Comparison of ENCODE assay signal across 9 cellular contexts in the genomic region with DNA sequence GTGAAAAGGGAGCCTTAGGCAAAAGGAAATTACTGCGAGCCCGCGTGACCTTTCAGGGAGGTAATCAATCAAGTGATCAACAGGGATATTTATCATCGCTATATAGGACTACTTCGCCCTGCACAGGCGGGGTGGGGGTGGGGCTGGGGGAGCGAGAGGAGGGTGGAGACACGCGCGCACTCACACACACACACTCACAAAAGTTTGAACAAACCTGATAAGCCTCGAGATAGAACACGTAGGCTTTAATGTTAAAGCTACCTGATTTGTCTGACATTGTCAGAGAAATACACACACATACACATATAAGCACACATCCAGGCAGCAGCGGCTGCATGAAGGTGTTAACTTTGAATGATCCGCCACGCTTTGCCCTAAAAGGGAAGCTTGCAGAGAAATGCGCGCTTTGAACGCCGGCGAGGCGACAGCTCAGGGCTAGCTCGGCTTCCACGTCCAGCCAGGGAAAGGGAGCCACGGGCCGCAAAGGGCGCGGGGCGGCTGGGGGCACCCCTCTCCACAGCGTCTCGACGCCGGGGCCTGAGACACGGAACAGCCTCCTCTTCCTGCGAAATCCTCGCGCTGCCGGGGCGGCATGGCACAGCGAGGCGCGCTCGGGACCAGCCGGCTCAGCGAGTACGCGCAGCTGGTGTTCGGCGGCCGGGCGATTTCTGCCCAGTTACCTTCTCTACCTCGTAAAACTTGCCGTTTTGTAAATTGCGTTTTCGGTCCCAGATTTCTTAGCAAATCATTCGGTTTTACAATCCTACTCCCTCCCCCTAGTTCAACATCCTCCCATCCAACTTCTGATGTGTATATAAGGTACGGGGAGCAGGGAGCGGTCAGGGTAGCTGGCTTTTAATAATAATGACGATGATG. TPM values are rescaled to one million over a fixed set of nuclear protein-coding genes. Genes with fewer than 3 reads are reported as not detected.
DNase-seq lines count a peak whose midpoint lies in the region; ATAC-seq lines count a peak whose summit lies in the region.
"Had no signal": no experiment of that assay in that cellular context is flagged by ENCODE, and none has a peak within 500 bp of the region (broad histone marks: within the 10 kb centered on the region; RNA-seq: fewer than 3 reads in every experiment).

No MANE protein-coding gene starts in this region.

- WGBS in iPS DF 6.9 (ENCODE audit: insufficient coverage, insufficient read length), result no CpG with 5 or more reads among the region's 58 CpGs

- H3K4me3 ChIP-seq in iPS DF 6.9 (ENCODE audit: low read length) (peak overlapping the region; percentile 48; the same call in 1 of the 2 replicates), skeletal muscle satellite cell (ENCODE audit: low read length) (peak overlapping the region; percentile 70)

- peak; percentile 52 for DNase-seq in NCI-H2196 (lab: John Stamatoyannopoulos, UW; ENCODE audit: unreplicated experiment)
- DNase-seq in NCI-H2196 treated with DMSO at 0.1 percent for 48 hours (lab: John Stamatoyannopoulos, UW; ENCODE audit: unreplicated experiment), result no peak
- peak; percentile 57 for DNase-seq in KBM-7
- peak; percentile 19 for DNase-seq in activated naive CD4-positive, alpha-beta T cell treated with anti-CD3 and anti-CD28 coated beads, Interleukin-2, amount 50 U/mL, for 16 hours
- no peak for DNase-seq in iPS DF 6.9 (ENCODE audit: low read depth, low spot score)
- no peak for DNase-seq in NCI-H128 (lab: John Stamatoyannopoulos, UW; ENCODE audit: unreplicated experiment)
- DNase-seq: DND-41 had no signal

- H3K27me3 ChIP-seq in iPS DF 6.9 (ENCODE audit: control insufficient read depth, insufficient read depth, low read length) (peaks cover 41% of the 10 kb centered on the region), skeletal muscle satellite cell (ENCODE audit: control insufficient read depth, insufficient read depth, low read length) (peaks cover 83% of the 10 kb centered on the region)

- H3K9me3 ChIP-seq in iPS DF 6.9 (ENCODE audit: control insufficient read depth, insufficient read depth, low read length), result no peaks in the 10 kb centered on the region
- peaks cover 5% of the 10 kb centered on the region for H3K9me3 ChIP-seq in skeletal muscle satellite cell (replicated peaks; ENCODE audit: low read length)

- H3K27ac ChIP-seq in iPS DF 6.9 (ENCODE audit: low read length), result no peak overlapping the region

- H3K36me3 ChIP-seq in iPS DF 6.9 (ENCODE audit: control insufficient read depth, insufficient read depth, low read length) (no peaks in the 10 kb centered on the region), skeletal muscle satellite cell (ENCODE audit: insufficient read depth, low read length) (no peaks in the 10 kb centered on the region)

- H3K4me1 ChIP-seq in iPS DF 6.9 (ENCODE audit: control insufficient read depth, insufficient read depth, low read length), result peaks cover 2% of the 10 kb centered on the region; the same call in 1 of the 2 replicates
- peaks cover 14% of the 10 kb centered on the region for H3K4me1 ChIP-seq in skeletal muscle satellite cell (ENCODE audit: control insufficient read depth, insufficient read depth, low read length)

- ATAC-seq in HG02798 (IDR thresholded peaks at IDR 0.05; ENCODE audit: poor library complexity, unreplicated experiment), result no peak

- in situ Hi-C loops in KBM-7 (cut with MboI; ENCODE audit: low pct_unique_long_range_greater_than_20kb, low sequenced_read_pairs), result loop anchor here (25.0 kb wide), 1 partner anchor 531 kb away; no protein-coding TSS in a partner anchor

- no peak overlapping the region for H3K9ac ChIP-seq in skeletal muscle satellite cell (ENCODE audit: low read depth, low read length)

- H3K4me2 ChIP-seq in skeletal muscle satellite cell (ENCODE audit: low read length), result peak overlapping the region; percentile 84

RNA-seq across cellular contexts. Expression of gene MECOM, which starts 4.8 kb away (rescaled TPM):
- total RNA-seq in skeletal muscle satellite cell (2012; rRNA removed), result 0.87 and 1.8 TPM in 2 replicates

Comparison
In these comparisons a context has a peak if more than half of its experiments do, and no peak if none do; other contexts are left out.
1. DNase-seq: peak in NCI-H2196 (single experiment), KBM-7 (single experiment) and activated naive CD4-positive, alpha-beta T cell treated with anti-CD3 and anti-CD28 coated beads, Interleukin-2, amount 50 U/mL, for 16 hours (single experiment); none in NCI-H2196 treated with DMSO at 0.1 percent for 48 hours (single experiment), iPS DF 6.9 (single experiment) and NCI-H128 (single experiment).